ENCODE assay signal across 8 cellular contexts in the genomic region with DNA sequence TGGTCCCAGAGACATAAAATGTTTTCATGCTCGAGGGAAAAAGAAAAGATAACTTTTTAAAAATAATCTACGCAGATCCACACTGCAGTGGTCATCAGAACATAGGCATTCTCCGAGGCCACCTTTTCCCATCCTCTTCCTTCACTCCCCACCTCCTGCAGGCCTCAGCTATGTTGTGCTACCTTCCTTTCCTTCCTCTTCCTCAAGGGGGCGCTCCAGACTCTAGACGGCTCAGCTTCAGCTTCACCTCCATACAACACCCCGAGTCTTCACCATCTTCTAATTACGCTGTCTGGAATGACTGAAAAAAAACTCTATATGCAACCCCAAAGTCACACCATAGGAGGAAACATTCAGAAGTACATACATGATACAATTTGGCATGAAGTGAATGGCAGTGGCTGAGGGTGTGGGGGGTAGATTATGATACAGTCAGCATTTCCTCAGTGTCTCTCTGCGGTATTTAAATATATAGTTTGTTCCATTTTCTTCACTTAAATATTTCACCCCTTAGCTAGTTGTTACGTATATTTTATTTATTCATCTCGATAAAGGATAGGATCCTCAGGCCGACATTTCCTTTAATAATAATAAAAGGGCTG.
DNase-seq lines count a peak whose midpoint lies in the region; ATAC-seq and TF ChIP-seq lines count a peak whose summit lies in the region.

No MANE protein-coding gene starts in this region.

- intact Hi-C loops in dorsolateral prefrontal cortex (cut with DNase I): loop anchor here (5.0 to 10.0 kb wide), 2 partner anchors 579 to 586 kb away; a partner anchor contains a TSS

- no peaks in the 10 kb centered on the region for H3K27me3 ChIP-seq in dorsolateral prefrontal cortex

- no peak overlapping the region for H3K4me3 ChIP-seq in dorsolateral prefrontal cortex

- TF ChIP-seq CTCF in 22Rv1 (IDR thresholded peaks at IDR 0.05): peak; percentile 79
- peak in 55 of 56 donors; percentile 28 to 79 (median 60) for TF ChIP-seq CTCF in dorsolateral prefrontal cortex (IDR thresholded peaks at IDR 0.05 in 54 of 56, conservative IDR thresholded peaks at IDR 0.05 in 2 of 56; ENCODE audit: low read depth in 1 of 56, partially characterized antibody in 56 of 56)

- peak; percentile 48 for DNase-seq in NCI-H2029 treated with DMSO at 0.1 percent for 48 hours (lab: John Stamatoyannopoulos, UW)
- DNase-seq in activated CD4-positive, alpha-beta T cell treated with anti-CD3 and anti-CD28 coated beads for 1 hour: peak; percentile 8
- peak in 6 of 10 donors; percentile 5 to 44 (median 42) for DNase-seq in dorsolateral prefrontal cortex
- peak; percentile 15 for DNase-seq in midbrain (lab: John Stamatoyannopoulos, UW)
- DNase-seq in stromal cell of bone marrow (ENCODE audit: low read depth): peak; percentile 12

- ATAC-seq in GM18499 (IDR thresholded peaks at IDR 0.05; ENCODE audit: insufficient read depth, unreplicated experiment) (peak; percentile 95), HG02884 (IDR thresholded peaks at IDR 0.05; ENCODE audit: unreplicated experiment) (peak; percentile 93)

- H3K27ac ChIP-seq in 22Rv1 (no peak overlapping the region), dorsolateral prefrontal cortex (no peak overlapping the region)
